ENCODE assay signal across 27 cellular contexts in genomic region chr17:37831492-37831891, GRCh38.
"Had no signal": no experiment of that assay in that cellular context is flagged by ENCODE, and none has a peak within 500 bp of the region (broad histone marks: within the 10 kb centered on the region; RNA-seq: fewer than 3 reads in every experiment).

No MANE protein-coding gene starts in this region.

- H3K9me3 Mint-ChIP-seq: nephron progenitor cell; stimulated activated memory B cell treated with anti-CD40 and anti-IgM and Interleukin-4, amounts not matched to agents 10 μg/mL and 1 μg/mL and 100 μg/mL, for 72 hours; type B pancreatic cell had no signal

- H3K27me3 Mint-ChIP-seq: stimulated activated memory B cell treated with anti-CD40 and anti-IgM and Interleukin-4, amounts not matched to agents 10 μg/mL and 1 μg/mL and 100 μg/mL, for 72 hours had no signal

- H3K27me3 ChIP-seq: hepatocyte, left lung, spleen, testis had no signal

- H3K4me3 Mint-ChIP-seq: naive thymus-derived CD4-positive, alpha-beta T cell; nephron progenitor cell; stimulated activated memory B cell treated with anti-CD40 and anti-IgM and Interleukin-4, amounts not matched to agents 10 μg/mL and 1 μg/mL and 100 μg/mL, for 72 hours; type B pancreatic cell had no signal

- FAIRE-seq: endothelial cell of umbilical vein, urothelium cell line had no signal

- H3K4me1 ChIP-seq: esophagus muscularis mucosa, foreskin keratinocyte, gastroesophageal sphincter, prostate gland, testis, tibial artery had no signal

- H3K4me3 ChIP-seq: coronary artery, esophagus muscularis mucosa, gastroesophageal sphincter, heart left ventricle, hepatocyte, left lung, prostate gland, skin epidermis, spleen, testis, tibial artery had no signal

- H3K9me3 ChIP-seq: esophagus muscularis mucosa, gastroesophageal sphincter, heart left ventricle, left lung, prostate gland, spleen, testis, tibial artery had no signal

- H3K79me2 ChIP-seq: hepatocyte had no signal

- ATAC-seq: foreskin keratinocyte; gastroesophageal sphincter; heart left ventricle; left cardiac atrium; left lung; naive thymus-derived CD4-positive, alpha-beta T cell; right cardiac atrium; stimulated activated memory B cell treated with anti-CD40 and anti-IgM and Interleukin-4, amounts not matched to agents 10 μg/mL and 1 μg/mL and 100 μg/mL, for 72 hours had no signal

- H3K27ac ChIP-seq: coronary artery, esophagus muscularis mucosa, foreskin keratinocyte, gastroesophageal sphincter, heart left ventricle, hepatocyte, left lung, prostate gland, skin epidermis, spleen, testis, tibial artery had no signal

- H3K27ac Mint-ChIP-seq: nephron progenitor cell; stimulated activated memory B cell treated with anti-CD40 and anti-IgM and Interleukin-4, amounts not matched to agents 10 μg/mL and 1 μg/mL and 100 μg/mL, for 72 hours; type B pancreatic cell had no signal

- H3K4me2 ChIP-seq: hepatocyte had no signal

- H2AFZ ChIP-seq: hepatocyte had no signal

- H3K36me3 ChIP-seq: esophagus muscularis mucosa, gastroesophageal sphincter, heart left ventricle, left lung, prostate gland, spleen, tibial artery had no signal

- H3K36me3 Mint-ChIP-seq: stimulated activated memory B cell treated with anti-CD40 and anti-IgM and Interleukin-4, amounts not matched to agents 10 μg/mL and 1 μg/mL and 100 μg/mL, for 72 hours; type B pancreatic cell had no signal

- DNase-seq: dermis blood vessel endothelial cell; foreskin keratinocyte; heart left ventricle; left cardiac atrium; left lung; mesendoderm; midbrain; naive thymus-derived CD4-positive, alpha-beta T cell; nephron progenitor cell; nucleus accumbens; right cardiac atrium; spleen; stimulated activated CD4-positive, alpha-beta T cell treated with anti-CD3 and anti-CD28 coated beads, Interleukin-4, amount 100 ng/mL, for 4 hours; stimulated activated naive CD8-positive, alpha-beta T cell treated with anti-CD3 and anti-CD28 coated beads, Interleukin-15, Interleukin-2, amounts not matched to agents 100 U/mL and 50 U/mL, for 24 hours; substantia nigra; testis; tibial artery had no signal
